ENCODE assay signal across 17 cellular contexts in the genomic region with DNA sequence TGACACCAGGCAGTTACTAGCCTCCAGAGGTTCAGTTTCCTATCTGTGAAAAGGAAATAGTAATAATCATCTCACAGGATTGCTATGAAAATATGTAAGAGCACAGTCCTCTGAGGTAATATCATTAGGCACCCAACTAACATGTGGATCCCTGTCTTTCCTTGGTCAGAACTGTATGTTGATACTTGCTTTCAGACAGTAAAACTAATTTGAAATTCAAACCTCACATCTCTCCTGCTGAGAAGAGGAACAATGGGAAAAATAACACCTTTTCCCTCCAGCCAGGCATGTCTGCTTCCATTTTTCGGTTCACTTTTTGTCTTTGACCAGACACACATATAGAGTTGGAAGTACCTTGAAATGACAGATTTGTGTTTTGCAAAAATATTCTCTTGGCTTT.
"Had no signal": no experiment of that assay in that cellular context is flagged by ENCODE, and none has a peak within 500 bp of the region (broad histone marks: within the 10 kb centered on the region; RNA-seq: fewer than 3 reads in every experiment).

No MANE protein-coding gene starts in this region.

- H3K27ac ChIP-seq: adrenal gland, gastroesophageal sphincter, heart left ventricle, left ventricle myocardium inferior, tibial artery, uterus had no signal

- H3K4me3 ChIP-seq: adrenal gland, gastroesophageal sphincter, heart left ventricle, left ventricle myocardium inferior, tibial artery, uterus had no signal

- H3K9me3 Mint-ChIP-seq: activated naive CD4-positive, alpha-beta T cell treated with anti-CD3 and anti-CD28 coated beads, Interleukin-2, amount 50 U/mL, for 72 hours had no signal

- H3K4me3 Mint-ChIP-seq: activated CD4-positive, alpha-beta T cell treated with anti-CD3 and anti-CD28 coated beads for 36 hours; WTC11 had no signal

- H3K9me3 ChIP-seq: adrenal gland, gastroesophageal sphincter, heart left ventricle, left ventricle myocardium inferior, tibial artery, uterus had no signal

- DNase-seq: activated CD4-positive, alpha-beta T cell treated with anti-CD3 and anti-CD28 coated beads for 36 hours; activated CD4-positive, alpha-beta T cell treated with anti-CD3 and anti-CD28 coated beads, Interleukin-2, amount 50 U/mL, for 48 hours; activated gamma-delta T cell treated with Interleukin-2 at 50 U/mL for 16 hours; adrenal gland; effector CD4-positive, alpha-beta T cell; heart left ventricle; left ventricle myocardium inferior; mammary epithelial cell; occipital lobe; stimulated activated CD4-positive, alpha-beta T cell treated with anti-CD3 and anti-CD28 coated beads, Interleukin-2, amount 100 ng/mL, for 24 hours; stimulated activated naive CD4-positive, alpha-beta T cell treated with Interleukin-2 at 50 U/mL for 16 hours; substantia nigra; tibial artery; uterus had no signal

- H3K4me1 Mint-ChIP-seq: activated CD4-positive, alpha-beta T cell treated with anti-CD3 and anti-CD28 coated beads for 36 hours had no signal

- H3K36me3 Mint-ChIP-seq: activated naive CD4-positive, alpha-beta T cell treated with anti-CD3 and anti-CD28 coated beads, Interleukin-2, amount 50 U/mL, for 72 hours had no signal

- H3K27ac Mint-ChIP-seq: activated CD4-positive, alpha-beta T cell treated with anti-CD3 and anti-CD28 coated beads for 36 hours; activated naive CD4-positive, alpha-beta T cell treated with anti-CD3 and anti-CD28 coated beads, Interleukin-2, amount 50 U/mL, for 72 hours; WTC11 had no signal

- H3K27me3 ChIP-seq: adrenal gland, gastroesophageal sphincter, heart left ventricle, tibial artery, uterus had no signal

- H3K36me3 ChIP-seq: adrenal gland, gastroesophageal sphincter, heart left ventricle, left ventricle myocardium inferior, tibial artery, uterus had no signal

- H3K4me1 ChIP-seq: adrenal gland, gastroesophageal sphincter, left ventricle myocardium inferior, uterus had no signal
